21 cellular contexts compared by ENCODE assay signal in the genomic region with DNA sequence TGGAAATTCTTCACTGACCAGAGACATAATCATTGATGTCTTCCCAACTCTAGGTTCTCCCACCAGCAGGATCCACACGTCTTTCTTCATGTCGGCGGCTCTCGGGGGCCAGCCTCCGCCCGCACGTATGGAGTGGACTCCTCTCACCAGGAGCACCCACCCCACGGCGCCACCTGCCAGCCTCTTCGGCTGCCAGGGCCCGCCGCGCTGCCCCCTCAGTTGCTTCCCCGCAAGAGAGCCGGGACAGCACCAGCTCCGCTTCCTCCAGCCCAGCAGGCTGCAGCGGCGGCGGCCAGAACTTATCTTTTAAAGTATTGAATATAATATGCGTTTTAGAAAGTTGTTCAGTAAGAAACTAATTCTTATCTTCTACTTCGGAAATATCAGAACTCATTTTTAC.
A peak's percentile ranks its signal among the peaks of the same experiment; 100 is the strongest.
DNase-seq lines count a peak whose midpoint lies in the region; ATAC-seq, FAIRE-seq and TF ChIP-seq lines count a peak whose summit lies in the region.
"Had no signal": no experiment of that assay in that cellular context is flagged by ENCODE, and none has a peak within 500 bp of the region (broad histone marks: within the 10 kb centered on the region; RNA-seq: fewer than 3 reads in every experiment).

No MANE protein-coding gene starts in this region.

- FAIRE-seq in bronchial epithelial cell (lab: Jason Lieb, UNC): no peak
- FAIRE-seq: GM19239 had no signal

- DNase-seq in DMS53 (lab: John Stamatoyannopoulos, UW): peak; percentile 6
- DNase-seq in DMS53 treated with DMSO at 0.1 percent for 48 hours (lab: John Stamatoyannopoulos, UW; ENCODE audit: unreplicated experiment): no peak
- peak; percentile 7 for DNase-seq in Daoy (ENCODE audit: low read depth)
- no peak for DNase-seq in bronchial epithelial cell (ENCODE audit: low read depth)
- peak; percentile 34 for DNase-seq in lower lobe of right lung
- DNase-seq in activated naive CD4-positive, alpha-beta T cell treated with anti-CD3 and anti-CD28 coated beads, Interleukin-2, amount 50 U/mL, for 16 hours: no peak
- no peak for DNase-seq in testis
- DNase-seq in AG08395 (ENCODE audit: low spot score): no peak
- DNase-seq: 8988T; Calu3; CD8-positive, alpha-beta memory T cell; Karpas-422; NCI-H1694; NCI-H2081; NCI-H2171 treated with DMSO at 0.1 percent for 48 hours; NCI-H524 treated with DMSO at 0.1 percent for 48 hours; NCI-H82; Peyer's patch had no signal

- H3K4me3 ChIP-seq in bronchial epithelial cell (ENCODE audit: low read depth, low read length): peak overlapping the region; percentile 8
- H3K4me3 ChIP-seq in lower lobe of right lung: no peak overlapping the region
- H3K4me3 ChIP-seq in testis: no peak overlapping the region
- H3K4me3 ChIP-seq: Peyer's patch, SJSA1 had no signal

- TF ChIP-seq CTCF in bronchial epithelial cell (IDR thresholded peaks at IDR 0.05; ENCODE audit: insufficient read depth, low read length, severe bottlenecking) (no peak), lower lobe of right lung (IDR thresholded peaks at IDR 0.05) (no peak), testis (IDR thresholded peaks at IDR 0.05) (no peak)

- no peak for ATAC-seq in lower lobe of right lung

- no peaks in the 10 kb centered on the region for H3K9me3 ChIP-seq in lower lobe of right lung
- H3K9me3 ChIP-seq in testis: no peaks in the 10 kb centered on the region
- H3K9me3 ChIP-seq: SJSA1 had no signal

- H3K36me3 ChIP-seq in bronchial epithelial cell (ENCODE audit: control insufficient read depth, insufficient read depth, low read length) (no peaks in the 10 kb centered on the region), lower lobe of right lung (no peaks in the 10 kb centered on the region), testis (ENCODE audit: low read depth, missing control alignments) (no peaks in the 10 kb centered on the region)
- H3K36me3 ChIP-seq: Peyer's patch, SJSA1 had no signal

- no peak for TF ChIP-seq POLR2A in testis (IDR thresholded peaks at IDR 0.05)

- H3K27me3 ChIP-seq in bronchial epithelial cell (ENCODE audit: control insufficient read depth, insufficient read depth, low read length): no peaks in the 10 kb centered on the region
- no peaks in the 10 kb centered on the region for H3K27me3 ChIP-seq in lower lobe of right lung (ENCODE audit: low read depth)
- no peaks in the 10 kb centered on the region for H3K27me3 ChIP-seq in testis
- H3K27me3 ChIP-seq: Peyer's patch, SJSA1 had no signal

- H3K27ac ChIP-seq in lower lobe of right lung (no peak overlapping the region), testis (no peak overlapping the region)
- H3K27ac ChIP-seq: C4-2B, Peyer's patch, SJSA1 had no signal

- 63 to 77% methylated on average over 16 to 21 of the region's 21 CpGs for WGBS in testis, 2 donors

- intact Hi-C loops in lower lobe of right lung (cut with DNase I) (no loop called here), testis (cut with DNase I; ENCODE audit: low total_unique reads) (no loop called here)

- H3K4me1 ChIP-seq in lower lobe of right lung: no peaks in the 10 kb centered on the region
- no peaks in the 10 kb centered on the region for H3K4me1 ChIP-seq in testis
- H3K4me1 ChIP-seq: Peyer's patch, SJSA1 had no signal

Comparison
In these comparisons a context has a peak if more than half of its experiments do, and no peak if none do; other contexts are left out.
1. DNase-seq: peak in DMS53 (single experiment), Daoy (single experiment) and lower lobe of right lung (single experiment); none in DMS53 treated with DMSO at 0.1 percent for 48 hours (single experiment), bronchial epithelial cell (single experiment), activated naive CD4-positive, alpha-beta T cell treated with anti-CD3 and anti-CD28 coated beads, Interleukin-2, amount 50 U/mL, for 16 hours (single experiment), testis (single experiment) and AG08395 (single experiment).